ENCODE assay signal across 33 cellular contexts in the genomic region with DNA sequence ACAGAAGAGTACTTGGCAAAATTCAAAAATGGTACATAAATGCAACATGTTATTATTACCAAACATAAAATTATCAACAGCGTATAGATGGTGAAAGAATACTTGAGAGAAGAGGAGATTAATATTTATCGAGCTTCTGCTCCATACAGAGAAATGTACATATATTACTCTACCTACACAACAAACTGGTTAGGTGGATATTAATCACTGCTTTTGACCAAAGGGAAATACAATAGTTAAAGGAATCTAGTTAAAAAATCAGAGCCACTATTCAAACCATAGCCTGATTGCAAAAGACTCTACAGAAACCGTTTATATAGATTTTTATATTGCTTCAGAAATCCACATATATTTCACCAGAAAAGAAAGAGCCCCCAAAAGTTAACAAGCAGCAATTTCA.
"Had no signal": no experiment of that assay in that cellular context is flagged by ENCODE, and none has a peak within 500 bp of the region (broad histone marks: within the 10 kb centered on the region; RNA-seq: fewer than 3 reads in every experiment).

No MANE protein-coding gene starts in this region.

- H3K36me3 ChIP-seq: adrenal gland, brain microvascular endothelial cell, breast epithelium, cardiac muscle cell had no signal

- H3K27me3 ChIP-seq: adrenal gland, body of pancreas, brain microvascular endothelial cell, breast epithelium, cardiac muscle cell had no signal

- H3K9me3 ChIP-seq: body of pancreas, breast epithelium had no signal

- ATAC-seq: activated CD4-positive, alpha-beta T cell treated with anti-CD3 and anti-CD28 coated beads for 36 hours; activated CD4-positive, CD25-positive, alpha-beta regulatory T cell treated with anti-CD3 and anti-CD28 coated beads, Interleukin-2, amount 50 U/mL, for 24 hours; activated CD8-positive, alpha-beta memory T cell treated with anti-CD3 and anti-CD28 coated beads, Interleukin-2, amount 10 ng/mL, durations not matched to agents 7 days and 5 days; activated CD8-positive, alpha-beta T cell treated with anti-CD3 and anti-CD28 coated beads, Interleukin-2, amount 10 ng/mL, durations not matched to agents 7 days and 5 days; activated naive CD4-positive, alpha-beta T cell treated with anti-CD3 and anti-CD28 coated beads, Interleukin-2, amount 50 U/mL, for 72 hours; body of pancreas had no signal

- H3K4me1 ChIP-seq: adrenal gland, body of pancreas, breast epithelium had no signal

- H3K4me3 ChIP-seq: adrenal gland, body of pancreas, breast epithelium, cardiac muscle cell had no signal

- DNase-seq: activated B cell treated with CpG ODN at 0.5 μM for 24 hours; activated CD4-positive, alpha-beta memory T cell treated with anti-CD3 and anti-CD28 coated beads, Interleukin-2, amount 10 ng/mL, durations not matched to agents 7 days and 5 days; activated CD4-positive, alpha-beta T cell treated with anti-CD3 and anti-CD28 coated beads for 1 hour; activated CD4-positive, alpha-beta T cell treated with anti-CD3 and anti-CD28 coated beads for 36 hours; activated CD4-positive, alpha-beta T cell treated with anti-CD3 and anti-CD28 coated beads for 48 hours; activated CD4-positive, alpha-beta T cell treated with anti-CD3 and anti-CD28 coated beads, Interleukin-2, amount 10 ng/mL, durations not matched to agents 7 days and 5 days; activated CD4-positive, alpha-beta T cell treated with anti-CD3 and anti-CD28 coated beads, Interleukin-2, amount 50 U/mL, for 48 hours; activated CD8-positive, alpha-beta memory T cell treated with anti-CD3 and anti-CD28 coated beads for 24 hours; activated CD8-positive, alpha-beta memory T cell treated with anti-CD3 and anti-CD28 coated beads, Interleukin-2, amount 10 ng/mL, durations not matched to agents 7 days and 5 days; activated CD8-positive, alpha-beta memory T cell treated with anti-CD3 and anti-CD28 coated beads, Interleukin-2, amount 50 U/mL, for 48 hours; activated CD8-positive, alpha-beta T cell treated with anti-CD3 and anti-CD28 coated beads, Interleukin-2, amount 10 ng/mL, durations not matched to agents 7 days and 5 days; activated effector memory CD4-positive, alpha-beta T cell treated with Interleukin-2 at 50 U/mL for 16 hours; activated gamma-delta T cell; activated naive CD4-positive, alpha-beta T cell treated with anti-CD3 and anti-CD28 coated beads for 36 hours; activated naive CD4-positive, alpha-beta T cell treated with anti-CD3 and anti-CD28 coated beads, Interleukin-2, amount 50 U/mL, for 16 hours; activated naive CD8-positive, alpha-beta T cell treated with anti-CD3 and anti-CD28 coated beads for 36 hours; activated T-cell treated with anti-CD3 and anti-CD28 coated beads, Interleukin-2, amount 50 U/mL, for 24 hours; activated T-cell treated with anti-CD3 and anti-CD28 coated beads, Interleukin-2, amount 50 U/mL, for 48 hours; adrenal gland; amniotic stem cell; aorta; body of pancreas; brain microvascular endothelial cell; caudate nucleus; cerebellar nuclear complex; T-helper 1 cell; T-helper 2 cell; T-helper 9 cell had no signal

- H3K27ac ChIP-seq: adrenal gland, body of pancreas, brain microvascular endothelial cell, breast epithelium, cardiac muscle cell, VCaP had no signal
